In genomic region chr7:117045927-117046710, GRCh38 we compare ENCODE assay signal across 23 cellular contexts.
"Had no signal": no experiment of that assay in that cellular context is flagged by ENCODE, and none has a peak within 500 bp of the region (broad histone marks: within the 10 kb centered on the region; RNA-seq: fewer than 3 reads in every experiment).

No MANE protein-coding gene starts in this region.

- H3K36me3 ChIP-seq: gastroesophageal sphincter, lower lobe of right lung, neural progenitor cell, prostate gland, spleen, upper lobe of right lung had no signal

- H3K4me1 ChIP-seq: neural progenitor cell had no signal

- H3K4me3 ChIP-seq: gastroesophageal sphincter, lower lobe of right lung, neural progenitor cell, prostate gland, spleen, upper lobe of right lung had no signal

- H3K27ac ChIP-seq: epithelial cell of prostate, gastroesophageal sphincter, lower lobe of right lung, neural progenitor cell, prostate gland, spleen, upper lobe of right lung had no signal

- FAIRE-seq: bronchial epithelial cell, islet of Langerhans had no signal

- H3K9me3 ChIP-seq: gastroesophageal sphincter, lower lobe of right lung, prostate gland, upper lobe of right lung had no signal

- H3K9ac ChIP-seq: neural progenitor cell had no signal

- DNase-seq: activated CD4-positive, alpha-beta memory T cell treated with anti-CD3 and anti-CD28 coated beads, Interleukin-2, amount 10 ng/mL, durations not matched to agents 7 days and 5 days; activated CD4-positive, alpha-beta T cell treated with anti-CD3 and anti-CD28 coated beads, Interleukin-2, amount 10 ng/mL, durations not matched to agents 24 days and 14 days; activated effector memory CD4-positive, alpha-beta T cell treated with anti-CD3 and anti-CD28 coated beads, Interleukin-2, amount 50 U/mL, for 16 hours; activated naive CD4-positive, alpha-beta T cell treated with anti-CD3 and anti-CD28 coated beads, Interleukin-2, amount 10 ng/mL, durations not matched to agents 7 days and 5 days; cortex of kidney; endodermal cell; head of caudate nucleus; hypothalamus; left cardiac atrium; lower lobe of right lung; mesendoderm; naive thymus-derived CD4-positive, alpha-beta T cell; spleen; stimulated activated CD4-positive, alpha-beta T cell treated with anti-CD3 and anti-CD28 coated beads, Interleukin-4, amount 100 ng/mL, for 1 hour; stimulated activated naive CD4-positive, alpha-beta T cell treated with Interleukin-2 at 50 U/mL for 16 hours; T-helper 17 cell; upper lobe of right lung had no signal
